In genomic region chr1:153532769-153533599, GRCh38 we compare ENCODE assay signal across 8 cellular contexts. TPM values are rescaled to one million over a fixed set of nuclear protein-coding genes. Genes with fewer than 3 reads are reported as not detected.
DNase-seq lines count a peak whose midpoint lies in the region; ATAC-seq, FAIRE-seq and TF ChIP-seq lines count a peak whose summit lies in the region.

No MANE protein-coding gene starts in this region.

- H3K4me1 ChIP-seq in keratinocyte (ENCODE audit: control insufficient read depth, extremely low read depth, insufficient read depth, low read length) (peaks cover 49% of the 10 kb centered on the region), smooth muscle cell (ENCODE audit: low read depth) (peaks cover 10% of the 10 kb centered on the region)

- H3K4me2 ChIP-seq in keratinocyte (ENCODE audit: control insufficient read depth, extremely low read depth, insufficient read depth, low read depth, low read length) = peak overlapping the region; percentile 100
- peak overlapping the region; percentile 88 for H3K4me2 ChIP-seq in smooth muscle cell

- H2AFZ ChIP-seq in keratinocyte (ENCODE audit: control insufficient read depth, low read length) (no peak overlapping the region), smooth muscle cell (ENCODE audit: low read depth) (peak overlapping the region; percentile 41)

- H3K9me1 ChIP-seq in keratinocyte (ENCODE audit: control insufficient read depth, extremely low read depth, insufficient read depth, low read length) = no peaks in the 10 kb centered on the region

- dilution Hi-C loops in keratinocyte (cut with MboI; ENCODE audit: extremely low pct_ligation_motif_present, low sequenced_read_pairs) = no loop called here

- TF ChIP-seq CTCF in GM13977 (IDR thresholded peaks at IDR 0.05; ENCODE audit: extremely low read depth, insufficient read depth, missing control alignments) (peak; percentile 94), keratinocyte (optimal IDR thresholded peaks at IDR 0.05 in 1 of 3, IDR thresholded peaks at IDR 0.05 in 1 of 3, conservative IDR thresholded peaks at IDR 0.05 in 1 of 3; ENCODE audit: extremely low read depth in 1 of 3, insufficient read depth in 2 of 3, low read length in 3 of 3) (peak in 2 of 3 experiments; percentile 78 to 95), smooth muscle cell (IDR thresholded peaks at IDR 0.05; ENCODE audit: borderline replicate concordance, insufficient read depth, poor library complexity, severe bottlenecking) (peak; percentile 94)

- H3K36me3 ChIP-seq in keratinocyte (ENCODE audit: control insufficient read depth in 2 of 2, extremely low read depth in 1 of 2, insufficient read depth in 2 of 2, low read length in 2 of 2) (peaks cover 2 to 15% of the 10 kb centered on the region in 2 experiments), smooth muscle cell (ENCODE audit: low read depth) (no peaks in the 10 kb centered on the region)

- in situ Hi-C loops in GM13977 (cut with MboI; ENCODE audit: low pct_unique_long_range_greater_than_20kb, low sequenced_read_pairs, unreplicated experiment) = no loop called here

- 24% methylated on average over 34 of the region's 34 CpGs for WGBS in smooth muscle cell (ENCODE audit: low lambda C conversion rate)

- H3K4me3 ChIP-seq in keratinocyte (ENCODE audit: control insufficient read depth in 2 of 3, extremely low read depth in 1 of 3, insufficient read depth in 2 of 3, low read depth in 1 of 3, low read length in 3 of 3) (peak overlapping the region in 1 of 3 experiments; percentile 60), smooth muscle cell (peak overlapping the region; percentile 61)

- no peak for FAIRE-seq in keratinocyte (lab: Jason Lieb, UNC)

- peak overlapping the region; percentile 99 for H3K27ac ChIP-seq in keratinocyte (ENCODE audit: control insufficient read depth, insufficient read depth, low read length)
- peak overlapping the region; percentile 93 for H3K27ac ChIP-seq in smooth muscle cell (ENCODE audit: low read depth)

- no peak for ATAC-seq in GM21526 (IDR thresholded peaks at IDR 0.05; ENCODE audit: low FRiP score, unreplicated experiment)
- no peak for ATAC-seq in HG03521 (IDR thresholded peaks at IDR 0.05; ENCODE audit: unreplicated experiment)

- H3K9ac ChIP-seq in keratinocyte (ENCODE audit: control insufficient read depth, extremely low read depth, insufficient read depth, low read length) (peak overlapping the region; percentile 99), smooth muscle cell (ENCODE audit: low read depth) (peak overlapping the region; percentile 86)

- H4K20me1 ChIP-seq in keratinocyte (ENCODE audit: control insufficient read depth, extremely low read depth, insufficient read depth, low read length) = peaks cover 8% of the 10 kb centered on the region
- peaks cover 6% of the 10 kb centered on the region for H4K20me1 ChIP-seq in smooth muscle cell (ENCODE audit: low read depth)

- H3F3A ChIP-seq in smooth muscle cell (ENCODE audit: low read depth) = peaks cover 13% of the 10 kb centered on the region

- H3K27me3 ChIP-seq in keratinocyte (ENCODE audit: control insufficient read depth, extremely low read depth, insufficient read depth, low read length) = no peaks in the 10 kb centered on the region
- no peaks in the 10 kb centered on the region for H3K27me3 ChIP-seq in smooth muscle cell (ENCODE audit: low read depth)

- no peaks in the 10 kb centered on the region for H3K9me3 ChIP-seq in keratinocyte (ENCODE audit: control insufficient read depth, low read depth, low read length)
- no peaks in the 10 kb centered on the region for H3K9me3 ChIP-seq in smooth muscle cell (replicated peaks; ENCODE audit: low read depth)

- peaks cover 16% of the 10 kb centered on the region for H3K79me2 ChIP-seq in keratinocyte (ENCODE audit: control insufficient read depth, insufficient read depth, low read length)
- peaks cover 10% of the 10 kb centered on the region for H3K79me2 ChIP-seq in smooth muscle cell (ENCODE audit: low read depth)

- DNase-seq in GM13977 (ENCODE audit: low spot score) = peak; percentile 83
- DNase-seq in NCI-H226 = peak; percentile 74
- DNase-seq in activated CD4-positive, alpha-beta T cell treated with anti-CD3 and anti-CD28 coated beads for 1 hour = peak; percentile 63
- DNase-seq in cerebellar cortex (ENCODE audit: low spot score) = peak; percentile 94
- DNase-seq in keratinocyte (ENCODE audit: low read depth, low spot score) = peak; percentile 70
- peak; percentile 80 for DNase-seq in smooth muscle cell (lab: John Stamatoyannopoulos, UW; ENCODE audit: unreplicated experiment)

RNA-seq across cellular contexts. Expression of gene S100A6, which starts 2.8 kb away (rescaled TPM):
- 1,608 to 5,801 TPM (median 2,598 TPM) in 3 replicates for polyA plus RNA-seq in keratinocyte
- polyA plus RNA-seq in keratinocyte (2011; ENCODE audit: low read depth) = 9,460 TPM
- 2,886 and 4,097 TPM in 2 replicates for polyA plus RNA-seq in keratinocyte (2011; cell fraction: cytosol; rRNA removed)
- polyA plus RNA-seq in keratinocyte (2011; cell fraction: nucleus; rRNA removed) = 986 and 1,204 TPM in 2 replicates
- 5,777 and 7,954 TPM in 2 replicates for polyA plus RNA-seq in keratinocyte (2012; ENCODE audit: low replicate concordance)
- 688 to 4,480 TPM (median 1,878 TPM) in 3 replicates for polyA minus RNA-seq in keratinocyte
- 8,278 TPM for polyA minus RNA-seq in keratinocyte (2011; cell fraction: cytosol; rRNA and poly(A)+ RNA removed)
- polyA minus RNA-seq in keratinocyte (2011; cell fraction: nucleus; rRNA and poly(A)+ RNA removed) = 423 and 447 TPM in 2 replicates
- total RNA-seq in smooth muscle cell = 410 and 499 TPM in 2 replicates
- 1,358 and 1,471 TPM in 2 replicates for polyA plus RNA-seq in smooth muscle cell

RNA-seq across cellular contexts. Expression of gene S100A5, which starts 7.8 kb away (rescaled TPM):
- polyA plus RNA-seq in keratinocyte = 0.20 to 0.76 TPM (median 0.24 TPM) in 3 replicates
- not detected for polyA plus RNA-seq in keratinocyte (2011; ENCODE audit: low read depth)
- polyA plus RNA-seq in keratinocyte (2011; cell fraction: cytosol; rRNA removed) = 0.22 and 0.74 TPM in 2 replicates
- not detected in 2 replicates for polyA plus RNA-seq in keratinocyte (2011; cell fraction: nucleus; rRNA removed)
- polyA plus RNA-seq in keratinocyte (2012; ENCODE audit: low replicate concordance) = 0.57 and 1.0 TPM in 2 replicates
- not detected in 3 replicates for polyA minus RNA-seq in keratinocyte
- not detected for polyA minus RNA-seq in keratinocyte (2011; cell fraction: cytosol; rRNA and poly(A)+ RNA removed)
- not detected in 2 replicates for polyA minus RNA-seq in keratinocyte (2011; cell fraction: nucleus; rRNA and poly(A)+ RNA removed)
- 1.6 and 5.7 TPM in 2 replicates for total RNA-seq in smooth muscle cell
- 4.8 and 6.2 TPM in 2 replicates for polyA plus RNA-seq in smooth muscle cell

RNA-seq across cellular contexts. Expression of gene S100A4, which starts 12.6 kb away (rescaled TPM):
- polyA plus RNA-seq in keratinocyte = 21.4 to 40.2 TPM (median 26.7 TPM) in 3 replicates
- polyA plus RNA-seq in keratinocyte (2011; ENCODE audit: low read depth) = 10.6 TPM
- polyA plus RNA-seq in keratinocyte (2011; cell fraction: cytosol; rRNA removed) = 34.4 and 39.6 TPM in 2 replicates
- polyA plus RNA-seq in keratinocyte (2011; cell fraction: nucleus; rRNA removed) = 24.4 and 25.2 TPM in 2 replicates
- 26.4 and 34.9 TPM in 2 replicates for polyA plus RNA-seq in keratinocyte (2012; ENCODE audit: low replicate concordance)
- polyA minus RNA-seq in keratinocyte = 6.5 to 13.9 TPM (median 6.6 TPM) in 3 replicates
- polyA minus RNA-seq in keratinocyte (2011; cell fraction: cytosol; rRNA and poly(A)+ RNA removed) = 12.3 TPM
- polyA minus RNA-seq in keratinocyte (2011; cell fraction: nucleus; rRNA and poly(A)+ RNA removed) = 4.0 and 9.2 TPM in 2 replicates
- total RNA-seq in smooth muscle cell = 1,139 and 1,222 TPM in 2 replicates
- 1,491 and 1,802 TPM in 2 replicates for polyA plus RNA-seq in smooth muscle cell

RNA-seq across cellular contexts. Expression of gene S100A3, which starts 16.1 kb away (rescaled TPM):
- 12.6 to 24.0 TPM (median 15.1 TPM) in 3 replicates for polyA plus RNA-seq in keratinocyte
- polyA plus RNA-seq in keratinocyte (2011; ENCODE audit: low read depth) = 1.9 TPM
- 10.1 and 13.0 TPM in 2 replicates for polyA plus RNA-seq in keratinocyte (2011; cell fraction: cytosol; rRNA removed)
- polyA plus RNA-seq in keratinocyte (2011; cell fraction: nucleus; rRNA removed) = 47.3 and 67.5 TPM in 2 replicates
- 5.7 and 8.9 TPM in 2 replicates for polyA plus RNA-seq in keratinocyte (2012; ENCODE audit: low replicate concordance)
- polyA minus RNA-seq in keratinocyte = 11.7 to 24.9 TPM (median 20.5 TPM) in 3 replicates
- polyA minus RNA-seq in keratinocyte (2011; cell fraction: cytosol; rRNA and poly(A)+ RNA removed) = 8.2 TPM
- 4.5 and 6.0 TPM in 2 replicates for polyA minus RNA-seq in keratinocyte (2011; cell fraction: nucleus; rRNA and poly(A)+ RNA removed)
- 11.2 and 13.9 TPM in 2 replicates for total RNA-seq in smooth muscle cell
- polyA plus RNA-seq in smooth muscle cell = 18.0 and 19.8 TPM in 2 replicates

RNA-seq across cellular contexts. Expression of gene S100A2, which starts 32.7 kb away (rescaled TPM):
- 10,013 to 12,757 TPM (median 12,412 TPM) in 3 replicates for polyA plus RNA-seq in keratinocyte
- 458 TPM for polyA plus RNA-seq in keratinocyte (2011; ENCODE audit: low read depth)
- polyA plus RNA-seq in keratinocyte (2011; cell fraction: cytosol; rRNA removed) = 13,371 and 15,299 TPM in 2 replicates
- 5,726 and 5,807 TPM in 2 replicates for polyA plus RNA-seq in keratinocyte (2011; cell fraction: nucleus; rRNA removed)
- polyA plus RNA-seq in keratinocyte (2012; ENCODE audit: low replicate concordance) = 4,632 and 22,100 TPM in 2 replicates
- polyA minus RNA-seq in keratinocyte = 1,263 to 3,266 TPM (median 2,756 TPM) in 3 replicates
- polyA minus RNA-seq in keratinocyte (2011; cell fraction: cytosol; rRNA and poly(A)+ RNA removed) = 8,282 TPM
- polyA minus RNA-seq in keratinocyte (2011; cell fraction: nucleus; rRNA and poly(A)+ RNA removed) = 436 and 624 TPM in 2 replicates
- total RNA-seq in smooth muscle cell = 2.3 and 7.3 TPM in 2 replicates
- 16.6 and 20.4 TPM in 2 replicates for polyA plus RNA-seq in smooth muscle cell

Comparison
In these comparisons a context has a peak if more than half of its experiments do, and no peak if none do; other contexts are left out.
1. RNA of gene S100A4, which starts 12.6 kb away (polyA plus RNA-seq): 1,491 to 1,802 TPM in smooth muscle cell; 10.6 to 40.2 TPM in keratinocyte; every median in the first group is over 10 times any median in the second.
2. Peak in every context shown above with its lines, with median percentiles within 50 percentile points of each other: DNase-seq and CTCF ChIP-seq.